In genomic region chr19:21505459-21506393, GRCh38 we compare ENCODE assay signal across 1 cellular context.
TF ChIP-seq lines count a peak whose summit lies in the region.

Gene ZNF429, plus strand, starts transcription at chr19:21505602. Its CDS starts 170 bp downstream, at chr19:21505772.

TF ChIP-seq in SK-N-SH, 30 proteins besides CTCF, POLR2A, EP300 and RAD21 (continued from another document):
- TF ChIP-seq, protein P1, sequence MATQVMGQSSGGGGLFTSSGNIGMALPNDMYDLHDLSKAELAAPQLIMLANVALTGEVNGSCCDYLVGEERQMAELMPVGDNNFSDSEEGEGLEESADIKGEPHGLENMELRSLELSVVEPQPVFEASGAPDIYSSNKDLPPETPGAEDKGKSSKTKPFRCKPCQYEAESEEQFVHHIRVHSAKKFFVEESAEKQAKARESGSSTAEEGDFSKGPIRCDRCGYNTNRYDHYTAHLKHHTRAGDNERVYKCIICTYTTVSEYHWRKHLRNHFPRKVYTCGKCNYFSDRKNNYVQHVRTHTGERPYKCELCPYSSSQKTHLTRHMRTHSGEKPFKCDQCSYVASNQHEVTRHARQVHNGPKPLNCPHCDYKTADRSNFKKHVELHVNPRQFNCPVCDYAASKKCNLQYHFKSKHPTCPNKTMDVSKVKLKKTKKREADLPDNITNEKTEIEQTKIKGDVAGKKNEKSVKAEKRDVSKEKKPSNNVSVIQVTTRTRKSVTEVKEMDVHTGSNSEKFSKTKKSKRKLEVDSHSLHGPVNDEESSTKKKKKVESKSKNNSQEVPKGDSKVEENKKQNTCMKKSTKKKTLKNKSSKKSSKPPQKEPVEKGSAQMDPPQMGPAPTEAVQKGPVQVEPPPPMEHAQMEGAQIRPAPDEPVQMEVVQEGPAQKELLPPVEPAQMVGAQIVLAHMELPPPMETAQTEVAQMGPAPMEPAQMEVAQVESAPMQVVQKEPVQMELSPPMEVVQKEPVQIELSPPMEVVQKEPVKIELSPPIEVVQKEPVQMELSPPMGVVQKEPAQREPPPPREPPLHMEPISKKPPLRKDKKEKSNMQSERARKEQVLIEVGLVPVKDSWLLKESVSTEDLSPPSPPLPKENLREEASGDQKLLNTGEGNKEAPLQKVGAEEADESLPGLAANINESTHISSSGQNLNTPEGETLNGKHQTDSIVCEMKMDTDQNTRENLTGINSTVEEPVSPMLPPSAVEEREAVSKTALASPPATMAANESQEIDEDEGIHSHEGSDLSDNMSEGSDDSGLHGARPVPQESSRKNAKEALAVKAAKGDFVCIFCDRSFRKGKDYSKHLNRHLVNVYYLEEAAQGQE (IDR thresholded peaks at IDR 0.05; ENCODE audit: low read depth, low read length), result no peak
- TF ChIP-seq TCF12 (IDR thresholded peaks at IDR 0.05) (peak; percentile 11; the same call in 1 of the 2 replicates), YY1 (IDR thresholded peaks at IDR 0.05; ENCODE audit: low read depth) (peak; percentile 88), FOXJ3 (CRISPR knock-in tag; IDR thresholded peaks at IDR 0.05) (no peak), MXI1 (IDR thresholded peaks at IDR 0.05; ENCODE audit: low read depth, low read length) (peak; percentile 87), USF1 (IDR thresholded peaks at IDR 0.05; ENCODE audit: borderline replicate concordance, low read depth) (no peak), POLR2AphosphoS5 (IDR thresholded peaks at IDR 0.05; ENCODE audit: low read depth, low read length) (peak; percentile 84), IRF3 (IDR thresholded peaks at IDR 0.05; ENCODE audit: low read depth, low read length) (no peak), ELF1 (IDR thresholded peaks at IDR 0.05) (peak; percentile 70), NFIC (IDR thresholded peaks at IDR 0.05; ENCODE audit: borderline replicate concordance) (no peak), RFX5 (IDR thresholded peaks at IDR 0.05; ENCODE audit: low read length) (peak; percentile 99), CHD2 (IDR thresholded peaks at IDR 0.05; ENCODE audit: low read length, partially characterized antibody) (peak; percentile 67), GATA2 (CRISPR knock-in tag; IDR thresholded peaks at IDR 0.05) (no peak), MEF2A (IDR thresholded peaks at IDR 0.05; ENCODE audit: borderline replicate concordance, low read depth) (no peak)
- TF ChIP-seq, protein P2, sequence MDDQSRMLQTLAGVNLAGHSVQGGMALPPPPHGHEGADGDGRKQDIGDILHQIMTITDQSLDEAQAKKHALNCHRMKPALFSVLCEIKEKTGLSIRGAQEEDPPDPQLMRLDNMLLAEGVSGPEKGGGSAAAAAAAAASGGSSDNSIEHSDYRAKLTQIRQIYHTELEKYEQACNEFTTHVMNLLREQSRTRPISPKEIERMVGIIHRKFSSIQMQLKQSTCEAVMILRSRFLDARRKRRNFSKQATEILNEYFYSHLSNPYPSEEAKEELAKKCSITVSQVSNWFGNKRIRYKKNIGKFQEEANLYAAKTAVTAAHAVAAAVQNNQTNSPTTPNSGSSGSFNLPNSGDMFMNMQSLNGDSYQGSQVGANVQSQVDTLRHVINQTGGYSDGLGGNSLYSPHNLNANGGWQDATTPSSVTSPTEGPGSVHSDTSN (IDR thresholded peaks at IDR 0.05), result peak; percentile 98
- TF ChIP-seq, protein P3, sequence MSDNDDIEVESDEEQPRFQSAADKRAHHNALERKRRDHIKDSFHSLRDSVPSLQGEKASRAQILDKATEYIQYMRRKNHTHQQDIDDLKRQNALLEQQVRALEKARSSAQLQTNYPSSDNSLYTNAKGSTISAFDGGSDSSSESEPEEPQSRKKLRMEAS (IDR thresholded peaks at IDR 0.05; ENCODE audit: low read depth), result 0 out of 2 replicates have a peak, but pooled peaks have one; percentile 11
